1 cellular context compared by ENCODE assay signal in genomic region chr7:107034553-107034952, GRCh38.
TF ChIP-seq lines count a peak whose summit lies in the region.

No MANE protein-coding gene starts in this region.

TF ChIP-seq in K562, 482 proteins besides CTCF, POLR2A, EP300 and RAD21 (continued from another document and continues in another):
- no peak for TF ChIP-seq ZMIZ1 (IDR thresholded peaks at IDR 0.05; ENCODE audit: low read depth in 2 of 2, low read length in 2 of 2)
- TF ChIP-seq POLR3A (IDR thresholded peaks at IDR 0.05; ENCODE audit: borderline replicate concordance, extremely low read depth, insufficient read depth, insufficient read length): no peak
- TF ChIP-seq, protein P1, sequence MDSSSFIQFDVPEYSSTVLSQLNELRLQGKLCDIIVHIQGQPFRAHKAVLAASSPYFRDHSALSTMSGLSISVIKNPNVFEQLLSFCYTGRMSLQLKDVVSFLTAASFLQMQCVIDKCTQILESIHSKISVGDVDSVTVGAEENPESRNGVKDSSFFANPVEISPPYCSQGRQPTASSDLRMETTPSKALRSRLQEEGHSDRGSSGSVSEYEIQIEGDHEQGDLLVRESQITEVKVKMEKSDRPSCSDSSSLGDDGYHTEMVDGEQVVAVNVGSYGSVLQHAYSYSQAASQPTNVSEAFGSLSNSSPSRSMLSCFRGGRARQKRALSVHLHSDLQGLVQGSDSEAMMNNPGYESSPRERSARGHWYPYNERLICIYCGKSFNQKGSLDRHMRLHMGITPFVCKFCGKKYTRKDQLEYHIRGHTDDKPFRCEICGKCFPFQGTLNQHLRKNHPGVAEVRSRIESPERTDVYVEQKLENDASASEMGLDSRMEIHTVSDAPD (CRISPR knock-in tag; IDR thresholded peaks at IDR 0.05): no peak
- TF ChIP-seq, protein P2, sequence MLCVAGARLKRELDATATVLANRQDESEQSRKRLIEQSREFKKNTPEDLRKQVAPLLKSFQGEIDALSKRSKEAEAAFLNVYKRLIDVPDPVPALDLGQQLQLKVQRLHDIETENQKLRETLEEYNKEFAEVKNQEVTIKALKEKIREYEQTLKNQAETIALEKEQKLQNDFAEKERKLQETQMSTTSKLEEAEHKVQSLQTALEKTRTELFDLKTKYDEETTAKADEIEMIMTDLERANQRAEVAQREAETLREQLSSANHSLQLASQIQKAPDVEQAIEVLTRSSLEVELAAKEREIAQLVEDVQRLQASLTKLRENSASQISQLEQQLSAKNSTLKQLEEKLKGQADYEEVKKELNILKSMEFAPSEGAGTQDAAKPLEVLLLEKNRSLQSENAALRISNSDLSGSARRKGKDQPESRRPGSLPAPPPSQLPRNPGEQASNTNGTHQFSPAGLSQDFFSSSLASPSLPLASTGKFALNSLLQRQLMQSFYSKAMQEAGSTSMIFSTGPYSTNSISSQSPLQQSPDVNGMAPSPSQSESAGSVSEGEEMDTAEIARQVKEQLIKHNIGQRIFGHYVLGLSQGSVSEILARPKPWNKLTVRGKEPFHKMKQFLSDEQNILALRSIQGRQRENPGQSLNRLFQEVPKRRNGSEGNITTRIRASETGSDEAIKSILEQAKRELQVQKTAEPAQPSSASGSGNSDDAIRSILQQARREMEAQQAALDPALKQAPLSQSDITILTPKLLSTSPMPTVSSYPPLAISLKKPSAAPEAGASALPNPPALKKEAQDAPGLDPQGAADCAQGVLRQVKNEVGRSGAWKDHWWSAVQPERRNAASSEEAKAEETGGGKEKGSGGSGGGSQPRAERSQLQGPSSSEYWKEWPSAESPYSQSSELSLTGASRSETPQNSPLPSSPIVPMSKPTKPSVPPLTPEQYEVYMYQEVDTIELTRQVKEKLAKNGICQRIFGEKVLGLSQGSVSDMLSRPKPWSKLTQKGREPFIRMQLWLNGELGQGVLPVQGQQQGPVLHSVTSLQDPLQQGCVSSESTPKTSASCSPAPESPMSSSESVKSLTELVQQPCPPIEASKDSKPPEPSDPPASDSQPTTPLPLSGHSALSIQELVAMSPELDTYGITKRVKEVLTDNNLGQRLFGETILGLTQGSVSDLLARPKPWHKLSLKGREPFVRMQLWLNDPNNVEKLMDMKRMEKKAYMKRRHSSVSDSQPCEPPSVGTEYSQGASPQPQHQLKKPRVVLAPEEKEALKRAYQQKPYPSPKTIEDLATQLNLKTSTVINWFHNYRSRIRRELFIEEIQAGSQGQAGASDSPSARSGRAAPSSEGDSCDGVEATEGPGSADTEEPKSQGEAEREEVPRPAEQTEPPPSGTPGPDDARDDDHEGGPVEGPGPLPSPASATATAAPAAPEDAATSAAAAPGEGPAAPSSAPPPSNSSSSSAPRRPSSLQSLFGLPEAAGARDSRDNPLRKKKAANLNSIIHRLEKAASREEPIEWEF (CRISPR knock-in tag; IDR thresholded peaks at IDR 0.05): no peak
- no peak for TF ChIP-seq NR3C1 (CRISPR knock-in tag; IDR thresholded peaks at IDR 0.05)
- TF ChIP-seq ZNF668 (CRISPR knock-in tag; IDR thresholded peaks at IDR 0.05): no peak
- TF ChIP-seq MAFG (tag; conservative IDR thresholded peaks at IDR 0.05): no peak
- 0 out of 2 replicates have a peak, but pooled peaks have one; percentile 17 for TF ChIP-seq HLTF (IDR thresholded peaks at IDR 0.05)
- TF ChIP-seq TRIM24 (IDR thresholded peaks at IDR 0.05): no peak
- TF ChIP-seq, protein P3, sequence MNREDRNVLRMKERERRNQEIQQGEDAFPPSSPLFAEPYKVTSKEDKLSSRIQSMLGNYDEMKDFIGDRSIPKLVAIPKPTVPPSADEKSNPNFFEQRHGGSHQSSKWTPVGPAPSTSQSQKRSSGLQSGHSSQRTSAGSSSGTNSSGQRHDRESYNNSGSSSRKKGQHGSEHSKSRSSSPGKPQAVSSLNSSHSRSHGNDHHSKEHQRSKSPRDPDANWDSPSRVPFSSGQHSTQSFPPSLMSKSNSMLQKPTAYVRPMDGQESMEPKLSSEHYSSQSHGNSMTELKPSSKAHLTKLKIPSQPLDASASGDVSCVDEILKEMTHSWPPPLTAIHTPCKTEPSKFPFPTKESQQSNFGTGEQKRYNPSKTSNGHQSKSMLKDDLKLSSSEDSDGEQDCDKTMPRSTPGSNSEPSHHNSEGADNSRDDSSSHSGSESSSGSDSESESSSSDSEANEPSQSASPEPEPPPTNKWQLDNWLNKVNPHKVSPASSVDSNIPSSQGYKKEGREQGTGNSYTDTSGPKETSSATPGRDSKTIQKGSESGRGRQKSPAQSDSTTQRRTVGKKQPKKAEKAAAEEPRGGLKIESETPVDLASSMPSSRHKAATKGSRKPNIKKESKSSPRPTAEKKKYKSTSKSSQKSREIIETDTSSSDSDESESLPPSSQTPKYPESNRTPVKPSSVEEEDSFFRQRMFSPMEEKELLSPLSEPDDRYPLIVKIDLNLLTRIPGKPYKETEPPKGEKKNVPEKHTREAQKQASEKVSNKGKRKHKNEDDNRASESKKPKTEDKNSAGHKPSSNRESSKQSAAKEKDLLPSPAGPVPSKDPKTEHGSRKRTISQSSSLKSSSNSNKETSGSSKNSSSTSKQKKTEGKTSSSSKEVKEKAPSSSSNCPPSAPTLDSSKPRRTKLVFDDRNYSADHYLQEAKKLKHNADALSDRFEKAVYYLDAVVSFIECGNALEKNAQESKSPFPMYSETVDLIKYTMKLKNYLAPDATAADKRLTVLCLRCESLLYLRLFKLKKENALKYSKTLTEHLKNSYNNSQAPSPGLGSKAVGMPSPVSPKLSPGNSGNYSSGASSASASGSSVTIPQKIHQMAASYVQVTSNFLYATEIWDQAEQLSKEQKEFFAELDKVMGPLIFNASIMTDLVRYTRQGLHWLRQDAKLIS (CRISPR knock-in tag; IDR thresholded peaks at IDR 0.05): peak; percentile 26; the same call in 1 of the 2 replicates
- TF ChIP-seq GTF2F1 (IDR thresholded peaks at IDR 0.05; ENCODE audit: low read depth, low read length): no peak
- no peak for TF ChIP-seq BCL6 (CRISPR knock-in tag; IDR thresholded peaks at IDR 0.05)
- no peak for TF ChIP-seq RB1 (IDR thresholded peaks at IDR 0.05; ENCODE audit: low read depth)
- TF ChIP-seq, protein P4, sequence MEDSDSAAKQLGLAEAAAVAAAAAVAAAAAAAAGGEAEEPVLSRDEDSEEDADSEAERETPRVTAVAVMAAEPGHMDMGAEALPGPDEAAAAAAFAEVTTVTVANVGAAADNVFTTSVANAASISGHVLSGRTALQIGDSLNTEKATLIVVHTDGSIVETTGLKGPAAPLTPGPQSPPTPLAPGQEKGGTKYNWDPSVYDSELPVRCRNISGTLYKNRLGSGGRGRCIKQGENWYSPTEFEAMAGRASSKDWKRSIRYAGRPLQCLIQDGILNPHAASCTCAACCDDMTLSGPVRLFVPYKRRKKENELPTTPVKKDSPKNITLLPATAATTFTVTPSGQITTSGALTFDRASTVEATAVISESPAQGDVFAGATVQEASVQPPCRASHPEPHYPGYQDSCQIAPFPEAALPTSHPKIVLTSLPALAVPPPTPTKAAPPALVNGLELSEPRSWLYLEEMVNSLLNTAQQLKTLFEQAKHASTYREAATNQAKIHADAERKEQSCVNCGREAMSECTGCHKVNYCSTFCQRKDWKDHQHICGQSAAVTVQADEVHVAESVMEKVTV (CRISPR knock-in tag; IDR thresholded peaks at IDR 0.05): no peak
- TF ChIP-seq SMARCA5 (IDR thresholded peaks at IDR 0.05): peak; percentile 17; the same call in 1 of the 2 replicates
- TF ChIP-seq SMAD3 (CRISPR knock-in tag; conservative IDR thresholded peaks at IDR 0.05): no peak
- no peak for TF ChIP-seq ZNF318 (IDR thresholded peaks at IDR 0.05; ENCODE audit: borderline replicate concordance in 1 of 2, low read depth in 1 of 2)
- TF ChIP-seq GATAD2B (IDR thresholded peaks at IDR 0.05; ENCODE audit: borderline replicate concordance): no peak
- peak; percentile 51; the same call in 1 of the 2 replicates for TF ChIP-seq ZBTB33 (CRISPR knock-in tag; IDR thresholded peaks at IDR 0.05)
- no peak for TF ChIP-seq CREB1 (IDR thresholded peaks at IDR 0.05)
- 0 out of 2 replicates have a peak, but pooled peaks have one; percentile 33 for TF ChIP-seq CREB1 (CRISPR knock-in tag; IDR thresholded peaks at IDR 0.05)
- TF ChIP-seq FIP1L1 (IDR thresholded peaks at IDR 0.05; ENCODE audit: low read depth, low read length, poor library complexity, severe bottlenecking): no peak
- TF ChIP-seq, protein P5, sequence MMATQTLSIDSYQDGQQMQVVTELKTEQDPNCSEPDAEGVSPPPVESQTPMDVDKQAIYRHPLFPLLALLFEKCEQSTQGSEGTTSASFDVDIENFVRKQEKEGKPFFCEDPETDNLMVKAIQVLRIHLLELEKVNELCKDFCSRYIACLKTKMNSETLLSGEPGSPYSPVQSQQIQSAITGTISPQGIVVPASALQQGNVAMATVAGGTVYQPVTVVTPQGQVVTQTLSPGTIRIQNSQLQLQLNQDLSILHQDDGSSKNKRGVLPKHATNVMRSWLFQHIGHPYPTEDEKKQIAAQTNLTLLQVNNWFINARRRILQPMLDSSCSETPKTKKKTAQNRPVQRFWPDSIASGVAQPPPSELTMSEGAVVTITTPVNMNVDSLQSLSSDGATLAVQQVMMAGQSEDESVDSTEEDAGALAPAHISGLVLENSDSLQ (IDR thresholded peaks at IDR 0.05): no peak
- 0 out of 2 replicates have a peak, but pooled peaks have one; percentile 25 for TF ChIP-seq CC2D1A (IDR thresholded peaks at IDR 0.05)
